8 cellular contexts compared by ENCODE assay signal in the genomic region with DNA sequence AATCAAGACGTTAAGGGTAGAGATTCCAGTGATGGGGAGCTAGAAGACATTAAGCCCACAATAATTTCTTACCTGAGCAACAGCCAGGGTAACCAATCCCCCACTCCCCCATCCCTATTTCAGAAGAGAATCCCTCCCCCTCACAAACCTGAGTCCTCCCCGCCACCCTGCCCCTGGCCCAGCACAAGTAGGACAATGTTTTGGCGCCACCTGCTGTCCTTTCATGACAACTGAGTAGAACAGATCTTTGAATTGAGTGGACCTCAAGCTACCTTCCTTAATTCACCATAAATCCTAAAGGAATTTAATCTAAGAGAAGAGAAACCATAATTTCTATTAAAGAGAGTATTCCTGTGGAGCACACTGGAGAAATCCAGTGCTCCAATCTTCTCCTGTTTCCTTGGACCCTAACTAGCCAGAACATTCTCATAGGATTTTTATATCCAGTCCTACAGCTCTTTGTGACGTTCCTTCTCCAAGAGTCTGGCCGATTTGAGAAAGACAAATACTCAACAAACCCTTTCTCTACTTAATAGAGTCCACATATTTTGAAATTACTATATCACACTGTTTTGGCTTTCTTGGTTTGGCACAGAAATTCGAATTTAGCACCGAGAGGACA. TPM values are rescaled to one million over a fixed set of nuclear protein-coding genes. Genes with fewer than 3 reads are reported as not detected.
A peak's percentile ranks its signal among the peaks of the same experiment; 100 is the strongest.
DNase-seq lines count a peak whose midpoint lies in the region; ATAC-seq and TF ChIP-seq lines count a peak whose summit lies in the region.

No MANE protein-coding gene starts in this region.

- H3K9me2 ChIP-seq in GM23248 (ENCODE audit: insufficient read depth) = no peaks in the 10 kb centered on the region

- no peaks in the 10 kb centered on the region for H4K20me1 ChIP-seq in GM23248 (ENCODE audit: insufficient read depth)

- no peak overlapping the region for H3K23ac ChIP-seq in trophoblast cell (ENCODE audit: low read length)

- H2AFZ ChIP-seq in GM23248 = no peak overlapping the region
- H2AFZ ChIP-seq in trophoblast cell (ENCODE audit: insufficient read depth, low read length, poor library complexity) = no peak overlapping the region

- TF ChIP-seq CTCF in BE2C (IDR thresholded peaks at IDR 0.05; ENCODE audit: low read depth, low read length) (peak; percentile 88), Peyer's patch (IDR thresholded peaks at IDR 0.05) (peak; percentile 16 to 81 (median 73))

- H3K9ac ChIP-seq in GM23248 (no peak overlapping the region), trophoblast cell (ENCODE audit: low read length) (no peak overlapping the region)

- no peaks in the 10 kb centered on the region for H3K79me1 ChIP-seq in trophoblast cell (ENCODE audit: low read length)

- H3K4me1 ChIP-seq in BE2C (peaks cover 2% of the 10 kb centered on the region; the same call in 1 of the 2 replicates), GM23248 (ENCODE audit: insufficient read depth) (peaks cover 7% of the 10 kb centered on the region), Peyer's patch (peaks cover 0 to 24% (median 0%) of the 10 kb centered on the region in 4 donors), trophoblast cell (ENCODE audit: control insufficient read depth in 1 of 2, insufficient read depth in 2 of 2, low read length in 2 of 2) (peaks cover 0 to 3% of the 10 kb centered on the region in 2 experiments)

- H4K12ac ChIP-seq in trophoblast cell (ENCODE audit: low read depth, low read length) = no peak overlapping the region

- H3K79me2 ChIP-seq in GM23248 (ENCODE audit: insufficient read depth) (no peaks in the 10 kb centered on the region), trophoblast cell (ENCODE audit: control insufficient read depth, insufficient read depth, low read length, poor library complexity) (peaks cover 2% of the 10 kb centered on the region)

- 62 to 65% methylated on average over 7 of the region's 7 CpGs for WGBS in GM23248 (ENCODE audit: low coverage in 1 of 2, low lambda C conversion rate in 2 of 2, missing lambda C conversion rate in 2 of 2), 2 experiments
- no CpG with 5 or more reads among the region's 7 CpGs for WGBS in trophoblast cell (ENCODE audit: extremely low coverage, insufficient coverage, insufficient read length)

- no peak overlapping the region for H4K8ac ChIP-seq in trophoblast cell (ENCODE audit: low read depth, low read length)

- H3K27ac ChIP-seq in GM23248 (no peak overlapping the region), Peyer's patch (no peak overlapping the region), trophoblast cell (ENCODE audit: low read depth, low read length) (no peak overlapping the region)

- no peak overlapping the region for H2BK12ac ChIP-seq in trophoblast cell (ENCODE audit: low read length)

- no peak overlapping the region for H4K91ac ChIP-seq in trophoblast cell (ENCODE audit: low read depth, low read length)

- H3K18ac ChIP-seq in trophoblast cell (ENCODE audit: low read length) = no peak overlapping the region

- H3K9me3 ChIP-seq in BE2C (no peaks in the 10 kb centered on the region), GM23248 (ENCODE audit: low read depth) (no peaks in the 10 kb centered on the region), Peyer's patch (no peaks in the 10 kb centered on the region), trophoblast cell (ENCODE audit: insufficient read depth, low read depth, low read length) (no peaks in the 10 kb centered on the region)

- peak; percentile 83 for DNase-seq in BE2C
- peak; percentile 70 for DNase-seq in GM23248
- peak; percentile 53 to 87 (median 68) for DNase-seq in Peyer's patch
- DNase-seq in activated T-helper 9 cell treated with anti-CD3 and anti-CD28 coated beads, Interleukin-2, amount 50 U/mL, for 16 hours (ENCODE audit: low read depth) = peak; percentile 31
- DNase-seq in germinal center (ENCODE audit: low spot score) = peak; percentile 47
- peak; percentile 46 to 67 for DNase-seq in trophoblast cell

- no peak overlapping the region for H2BK120ac ChIP-seq in trophoblast cell (ENCODE audit: insufficient read depth, low read length, poor library complexity)

- no peak overlapping the region for H3K4me2 ChIP-seq in GM23248 (ENCODE audit: unreplicated experiment)
- no peak overlapping the region for H3K4me2 ChIP-seq in trophoblast cell (ENCODE audit: low read length)

- H3K14ac ChIP-seq in trophoblast cell (ENCODE audit: low read length) = no peak overlapping the region

- H2BK5ac ChIP-seq in trophoblast cell (ENCODE audit: low read depth, low read length, poor library complexity) = no peak overlapping the region

- peaks cover 6% of the 10 kb centered on the region for H3F3A ChIP-seq in GM23248 (ENCODE audit: insufficient read depth)

- in situ Hi-C loops in GM23248 (cut with MboI) = no loop called here

- no peak for TF ChIP-seq POLR2A in Peyer's patch (IDR thresholded peaks at IDR 0.05)

- H2AK5ac ChIP-seq in trophoblast cell (ENCODE audit: low read length) = no peak overlapping the region

- H3K27me3 ChIP-seq in BE2C = no peaks in the 10 kb centered on the region
- H3K27me3 ChIP-seq in GM23248 (replicated peaks; ENCODE audit: insufficient read depth) = no peaks in the 10 kb centered on the region
- no peaks in the 10 kb centered on the region for H3K27me3 ChIP-seq in Peyer's patch
- H3K27me3 ChIP-seq in trophoblast cell (ENCODE audit: insufficient read depth, low read length) = no peaks in the 10 kb centered on the region

- H3K36me3 ChIP-seq in BE2C = no peaks in the 10 kb centered on the region
- no peaks in the 10 kb centered on the region for H3K36me3 ChIP-seq in GM23248 (ENCODE audit: low read depth)
- peaks cover 0 to 5% (median 0%) of the 10 kb centered on the region in 3 donors for H3K36me3 ChIP-seq in Peyer's patch
- no peaks in the 10 kb centered on the region for H3K36me3 ChIP-seq in trophoblast cell (ENCODE audit: control insufficient read depth in 1 of 2, insufficient read depth in 2 of 2, low read length in 2 of 2)

- H3K4ac ChIP-seq in trophoblast cell (ENCODE audit: low read depth, low read length) = no peak overlapping the region

- ATAC-seq in HG02885 (IDR thresholded peaks at IDR 0.05; ENCODE audit: poor library complexity, unreplicated experiment) (no peak), GM18909 (IDR thresholded peaks at IDR 0.05; ENCODE audit: poor library complexity, unreplicated experiment) (no peak)

- H3K4me3 ChIP-seq in BE2C (ENCODE audit: low read depth, low read length) = no peak overlapping the region
- H3K4me3 ChIP-seq in GM23248 = no peak overlapping the region
- H3K4me3 ChIP-seq in Peyer's patch = no peak overlapping the region
- no peak overlapping the region for H3K4me3 ChIP-seq in trophoblast cell (ENCODE audit: low read depth, low read length)

RNA-seq across cellular contexts. Expression of a gene that starts 41.1 kb away (rescaled TPM):
- 30.8 TPM for polyA plus RNA-seq in BE2C (2012; ENCODE audit: insufficient read depth, insufficient read length, low read depth)
- total RNA-seq in GM23248 (2014; rRNA removed; shearing (Covaris generic)) = 8.3 and 16.1 TPM in 2 replicates
- polyA plus RNA-seq in GM23248 (2016; fragmentation: Nextera tagmentation; extraction: Ambion mirVana) = 8.3 and 10.5 TPM in 2 replicates
- 10 to 100 TPM; 28.1 to 91.6 (median 67.2) TPM for total RNA-seq in Peyer's patch
- 8.6 TPM in 2 replicates for polyA plus RNA-seq in trophoblast cell (2013)

RNA-seq across cellular contexts. Expression of a gene that starts 50.3 kb away (rescaled TPM):
- polyA plus RNA-seq in BE2C (2012; ENCODE audit: insufficient read depth, insufficient read length, low read depth) = 4.2 TPM
- total RNA-seq in GM23248 (2014; rRNA removed; shearing (Covaris generic)) = 0.13 and 1.2 TPM in 2 replicates
- polyA plus RNA-seq in GM23248 (2016; fragmentation: Nextera tagmentation; extraction: Ambion mirVana) = 0.24 and 0.58 TPM in 2 replicates
- 100 to 1,000 TPM in 1 of 4 donors, 10 to 100 TPM in 2, 1 to 10 TPM in 1; 5.0 to 111 (median 62.8) TPM for total RNA-seq in Peyer's patch
- 0.18 and 0.40 TPM in 2 replicates for polyA plus RNA-seq in trophoblast cell (2013)

RNA-seq across cellular contexts. Expression of a gene that starts 57.2 kb away (rescaled TPM):
- polyA plus RNA-seq in BE2C (2012; ENCODE audit: insufficient read depth, insufficient read length, low read depth) = 80.0 TPM
- total RNA-seq in GM23248 (2014; rRNA removed; shearing (Covaris generic)) = 34.5 and 35.2 TPM in 2 replicates
- 43.8 and 43.9 TPM in 2 replicates for polyA plus RNA-seq in GM23248 (2016; fragmentation: Nextera tagmentation; extraction: Ambion mirVana)
- 10 to 100 TPM; 14.0 to 94.0 (median 77.4) TPM for total RNA-seq in Peyer's patch
- 18.0 and 19.3 TPM in 2 replicates for polyA plus RNA-seq in trophoblast cell (2013)

RNA-seq across cellular contexts. Expression of a gene that starts 58.5 kb away (rescaled TPM):
- polyA plus RNA-seq in BE2C (2012; ENCODE audit: insufficient read depth, insufficient read length, low read depth) = 110 TPM
- total RNA-seq in GM23248 (2014; rRNA removed; shearing (Covaris generic)) = 98.9 and 120 TPM in 2 replicates
- polyA plus RNA-seq in GM23248 (2016; fragmentation: Nextera tagmentation; extraction: Ambion mirVana) = 20.7 and 21.5 TPM in 2 replicates
- total RNA-seq in Peyer's patch = 10 to 100 TPM; 44.6 to 80.3 (median 76.2) TPM
- 35.0 and 38.2 TPM in 2 replicates for polyA plus RNA-seq in trophoblast cell (2013)

RNA-seq across cellular contexts. Expression of a gene that starts 58.8 kb away (rescaled TPM):
- not detected for polyA plus RNA-seq in BE2C (2012; ENCODE audit: insufficient read depth, insufficient read length, low read depth)
- not detected in 2 replicates for total RNA-seq in GM23248 (2014; rRNA removed; shearing (Covaris generic))
- polyA plus RNA-seq in GM23248 (2016; fragmentation: Nextera tagmentation; extraction: Ambion mirVana) = not detected in 2 replicates
- total RNA-seq in Peyer's patch = 100 to 1,000 TPM in 1 of 4 donors, 10 to 100 TPM in 3; 14.0 to 124 (median 71.1) TPM
- polyA plus RNA-seq in trophoblast cell (2013) = 0.04 TPM in 1 of 2 replicates, not detected in the other

Comparison
In these comparisons a context has a peak if more than half of its experiments do, and no peak if none do; other contexts are left out.
1. DNase-seq: peak in every context shown above with its lines; median percentile 83 in BE2C; 70 in GM23248; 68 in Peyer's patch; 56 in trophoblast cell; 47 in germinal center; 31 in activated T-helper 9 cell treated with anti-CD3 and anti-CD28 coated beads, Interleukin-2, amount 50 U/mL, for 16 hours.